1 cellular context compared by ENCODE assay signal in genomic region chr12:121792607-121793500, GRCh38.
A peak's percentile ranks its signal among the peaks of the same experiment; 100 is the strongest.
TF ChIP-seq lines count a peak whose summit lies in the region.

No MANE protein-coding gene starts in this region.

TF ChIP-seq in HepG2, 621 proteins besides CTCF, POLR2A, EP300 and RAD21 (continued from another document and continues in another):
- TF ChIP-seq CSRNP1 (CRISPR knock-in tag; IDR thresholded peaks at IDR 0.05) (no peak; the same call in 1 of the 2 replicates), FOXA3 (CRISPR knock-in tag; IDR thresholded peaks at IDR 0.05) (0 out of 2 replicates have a peak, but pooled peaks have one; percentile 7), PAF1 (CRISPR knock-in tag; IDR thresholded peaks at IDR 0.05) (no peak), ZMYM4 (CRISPR knock-in tag; IDR thresholded peaks at IDR 0.05) (no peak), RARA (CRISPR knock-in tag; IDR thresholded peaks at IDR 0.05) (peak; percentile 74), TAF1 (CRISPR knock-in tag; IDR thresholded peaks at IDR 0.05) (peak; percentile 42), ZHX1 (CRISPR knock-in tag; IDR thresholded peaks at IDR 0.05; ENCODE audit: low read depth) (no peak), AHDC1 (CRISPR knock-in tag; IDR thresholded peaks at IDR 0.05; ENCODE audit: borderline replicate concordance) (0 out of 2 replicates have a peak, but pooled peaks have one; percentile 27), PAXIP1 (CRISPR knock-in tag; conservative IDR thresholded peaks at IDR 0.05) (peak; percentile 23; the same call in 1 of the 2 replicates), ZNF7 (CRISPR knock-in tag; IDR thresholded peaks at IDR 0.05) (no peak), ZFAT (CRISPR knock-in tag; conservative IDR thresholded peaks at IDR 0.05) (no peak), PHF8 (CRISPR knock-in tag; IDR thresholded peaks at IDR 0.05) (0 out of 2 replicates have a peak, but pooled peaks have one; percentile 48), BHLHE40 (IDR thresholded peaks at IDR 0.05; ENCODE audit: low read length) (no peak), ZNF264 (CRISPR knock-in tag; IDR thresholded peaks at IDR 0.05) (0 out of 2 replicates have a peak, but pooled peaks have one; percentile 9), MYNN (CRISPR knock-in tag; IDR thresholded peaks at IDR 0.05; ENCODE audit: low read depth) (no peak), ZNF570 (CRISPR knock-in tag; IDR thresholded peaks at IDR 0.05; ENCODE audit: borderline replicate concordance) (no peak), ZNF468 (CRISPR knock-in tag; IDR thresholded peaks at IDR 0.05) (no peak), TEAD3 (CRISPR knock-in tag; optimal IDR thresholded peaks at IDR 0.05; ENCODE audit: borderline replicate concordance) (no peak), ASH2L (IDR thresholded peaks at IDR 0.05; ENCODE audit: insufficient read length, low read depth, low read length) (no peak), ZNF232 (CRISPR knock-in tag; IDR thresholded peaks at IDR 0.05; ENCODE audit: borderline replicate concordance) (0 out of 2 replicates have a peak, but pooled peaks have one; percentile 7), CSRNP2 (CRISPR knock-in tag; conservative IDR thresholded peaks at IDR 0.05; ENCODE audit: low read depth) (no peak), MXI1 (IDR thresholded peaks at IDR 0.05; ENCODE audit: borderline replicate concordance, low read depth, low read length) (0 out of 3 replicates have a peak, but pooled peaks have one; percentile 10), SMAD1 (CRISPR knock-in tag; IDR thresholded peaks at IDR 0.05; ENCODE audit: borderline replicate concordance, low read depth) (no peak; the same call in 1 of the 2 replicates), ZNF577 (CRISPR knock-in tag; IDR thresholded peaks at IDR 0.05; ENCODE audit: borderline replicate concordance, low read depth) (no peak), ZNF670 (CRISPR knock-in tag; IDR thresholded peaks at IDR 0.05; ENCODE audit: borderline replicate concordance) (0 out of 2 replicates have a peak, but pooled peaks have one; percentile 18), ZNF83 (CRISPR knock-in tag; IDR thresholded peaks at IDR 0.05; ENCODE audit: borderline replicate concordance) (no peak), PRDM15 (CRISPR knock-in tag; IDR thresholded peaks at IDR 0.05) (no peak), ZBTB37 (CRISPR knock-in tag; IDR thresholded peaks at IDR 0.05) (no peak), NFE2L1 (CRISPR knock-in tag; IDR thresholded peaks at IDR 0.05; ENCODE audit: borderline replicate concordance) (no peak), ELF1 (CRISPR knock-in tag; IDR thresholded peaks at IDR 0.05) (no peak), KLF9 (CRISPR knock-in tag; IDR thresholded peaks at IDR 0.05; ENCODE audit: low read depth) (no peak), ZNF121 (CRISPR knock-in tag; IDR thresholded peaks at IDR 0.05) (no peak), DBP (CRISPR knock-in tag; IDR thresholded peaks at IDR 0.05; ENCODE audit: not compliant biosample characterization) (no peak)
